In genomic region chr12:1618489-1618888, GRCh38 we compare ENCODE assay signal across 23 cellular contexts. TPM values are rescaled to one million over a fixed set of nuclear protein-coding genes. Genes with fewer than 3 reads are reported as not detected.
DNase-seq lines count a peak whose midpoint lies in the region; ATAC-seq and TF ChIP-seq lines count a peak whose summit lies in the region.
"Had no signal": no experiment of that assay in that cellular context is flagged by ENCODE, and none has a peak within 500 bp of the region (broad histone marks: within the 10 kb centered on the region; RNA-seq: fewer than 3 reads in every experiment).

No MANE protein-coding gene starts in this region.

- TF ChIP-seq CTCF in osteocyte (IDR thresholded peaks at IDR 0.05) (no peak), GM10248 (IDR thresholded peaks at IDR 0.05; ENCODE audit: control extremely low read depth, extremely low read depth, low read depth, missing control alignments) (no peak)

- H3K27me3 Mint-ChIP-seq in dendritic cell treated with granulocyte-macrophage colony-stimulating factor and Interleukin-4, amounts not matched to agents 40 ng/mL and 50 ng/mL, for 4 days: no peaks in the 10 kb centered on the region
- H3K27me3 Mint-ChIP-seq in osteocyte (ENCODE audit: unreplicated experiment): no peaks in the 10 kb centered on the region

- intact Hi-C loops in dendritic cell treated with granulocyte-macrophage colony-stimulating factor and Interleukin-4, amounts not matched to agents 40 ng/mL and 50 ng/mL, for 4 days (cut with micrococcal nuclease): no loop called here

- H3K4me3 Mint-ChIP-seq in dendritic cell treated with granulocyte-macrophage colony-stimulating factor and Interleukin-4, amounts not matched to agents 40 ng/mL and 50 ng/mL, for 4 days: peak overlapping the region; percentile 88
- H3K4me3 Mint-ChIP-seq in osteocyte (ENCODE audit: unreplicated experiment): no peak overlapping the region

- DNase-seq in NOMO-1 treated with DMSO at 0.1 percent for 48 hours (lab: John Stamatoyannopoulos, UW; ENCODE audit: unreplicated experiment) (peak; percentile 57), NOMO-1 treated with dmso at 0.1 percent for 144 hours (lab: John Stamatoyannopoulos, UW; ENCODE audit: unreplicated experiment) (no peak), OCI-M1 (lab: John Stamatoyannopoulos, UW) (peak; percentile 77), osteocyte (ENCODE audit: extremely low spot score, unreplicated experiment) (no peak), GM10248 (ENCODE audit: extremely low spot score) (no peak)
- DNase-seq: 8988T; activated CD4-positive, CD25-positive, alpha-beta regulatory T cell treated with anti-CD3 and anti-CD28 coated beads, Interleukin-2, amount 50 U/mL, for 72 hours; activated CD8-positive, alpha-beta memory T cell treated with anti-CD3 and anti-CD28 coated beads for 24 hours; activated T-cell treated with anti-CD3 and anti-CD28 coated beads, Interleukin-2, amount 50 U/mL, for 72 hours; foreskin melanocyte; H7; kidney; NCI-H1105 treated with DMSO at 0.1 percent for 48 hours; NCI-H526; stimulated activated CD4-positive, alpha-beta T cell treated with anti-CD3 and anti-CD28 coated beads, Interleukin-4, amount 100 ng/mL, for 1 hour; T-helper 9 cell; uterus had no signal

- POLR2A ChIA-PET in GM10248 (lab: Yijun Ruan, JAX): no interaction called here

- H3K9me3 Mint-ChIP-seq in dendritic cell treated with granulocyte-macrophage colony-stimulating factor and Interleukin-4, amounts not matched to agents 40 ng/mL and 50 ng/mL, for 4 days: no peaks in the 10 kb centered on the region
- H3K9me3 Mint-ChIP-seq in osteocyte (ENCODE audit: unreplicated experiment): no peaks in the 10 kb centered on the region
- H3K9me3 Mint-ChIP-seq: activated naive CD4-positive, alpha-beta T cell treated with anti-CD3 and anti-CD28 coated beads, Interleukin-2, amount 50 U/mL, for 72 hours; activated T-cell treated with anti-CD3 and anti-CD28 coated beads, Interleukin-2, amount 50 U/mL, for 72 hours; IgD-negative memory B cell; natural killer cell treated with Interleukin-12 subunit alpha and Interleukin-12 subunit beta and Interleukin-15 and Interleukin-18, amount 100 ng/mL, for 72 hours had no signal

- H3K4me1 Mint-ChIP-seq in dendritic cell treated with granulocyte-macrophage colony-stimulating factor and Interleukin-4, amounts not matched to agents 40 ng/mL and 50 ng/mL, for 4 days (ENCODE audit: low read depth): peaks cover 67% of the 10 kb centered on the region
- H3K4me1 Mint-ChIP-seq in osteocyte (ENCODE audit: unreplicated experiment): peaks cover 44% of the 10 kb centered on the region

- H3K27ac Mint-ChIP-seq in dendritic cell treated with granulocyte-macrophage colony-stimulating factor and Interleukin-4, amounts not matched to agents 40 ng/mL and 50 ng/mL, for 4 days: peak overlapping the region; percentile 77
- H3K27ac Mint-ChIP-seq in osteocyte (ENCODE audit: unreplicated experiment): peak overlapping the region; percentile 43
- H3K27ac Mint-ChIP-seq: activated naive CD4-positive, alpha-beta T cell treated with anti-CD3 and anti-CD28 coated beads, Interleukin-2, amount 50 U/mL, for 72 hours; activated T-cell treated with anti-CD3 and anti-CD28 coated beads, Interleukin-2, amount 50 U/mL, for 72 hours; IgD-negative memory B cell; natural killer cell treated with Interleukin-12 subunit alpha and Interleukin-12 subunit beta and Interleukin-15 and Interleukin-18, amount 100 ng/mL, for 72 hours had no signal

- CTCF ChIA-PET in GM10248 (lab: Yijun Ruan, JAX): interaction anchor here (1.4 to 1.6 kb wide), 3 partner anchors 9 to 16 kb away, joined by 4 read pairs; no protein-coding TSS in a partner anchor

- ATAC-seq in GM19324 (IDR thresholded peaks at IDR 0.05; ENCODE audit: low FRiP score, unreplicated experiment): no peak
- no peak for ATAC-seq in HG03439 (IDR thresholded peaks at IDR 0.05; ENCODE audit: unreplicated experiment)
- ATAC-seq: activated naive CD4-positive, alpha-beta T cell treated with anti-CD3 and anti-CD28 coated beads, Interleukin-2, amount 50 U/mL, for 72 hours; activated T-cell treated with anti-CD3 and anti-CD28 coated beads, Interleukin-2, amount 50 U/mL, for 72 hours; natural killer cell treated with Interleukin-12 subunit alpha and Interleukin-12 subunit beta and Interleukin-15 and Interleukin-18, amount 100 ng/mL, for 72 hours had no signal

- peaks cover 67% of the 10 kb centered on the region for H3K36me3 Mint-ChIP-seq in dendritic cell treated with granulocyte-macrophage colony-stimulating factor and Interleukin-4, amounts not matched to agents 40 ng/mL and 50 ng/mL, for 4 days (ENCODE audit: low read depth)
- H3K36me3 Mint-ChIP-seq in osteocyte (ENCODE audit: unreplicated experiment): peaks cover 6% of the 10 kb centered on the region
- H3K36me3 Mint-ChIP-seq: activated naive CD4-positive, alpha-beta T cell treated with anti-CD3 and anti-CD28 coated beads, Interleukin-2, amount 50 U/mL, for 72 hours; natural killer cell treated with Interleukin-12 subunit alpha and Interleukin-12 subunit beta and Interleukin-15 and Interleukin-18, amount 100 ng/mL, for 72 hours had no signal

RNA-seq across cellular contexts. Expression of gene WNT5B, which starts 10.5 kb away (rescaled TPM):
- 88.7 and 99.5 TPM in 2 replicates for total RNA-seq in osteocyte

RNA-seq across cellular contexts. Expression of gene FBXL14, which starts 24.1 kb away (rescaled TPM):
- 9.1 and 9.4 TPM in 2 replicates for total RNA-seq in osteocyte

Comparison
In these comparisons a context has a peak if more than half of its experiments do, and no peak if none do; other contexts are left out.
1. DNase-seq: peak in NOMO-1 treated with DMSO at 0.1 percent for 48 hours (single experiment) and OCI-M1 (single experiment); none in NOMO-1 treated with dmso at 0.1 percent for 144 hours (single experiment), osteocyte (single experiment) and GM10248 (single experiment).